Comparison of ENCODE assay signal across 16 cellular contexts in genomic region chr10:86661161-86662025, GRCh38. TPM values are rescaled to one million over a fixed set of nuclear protein-coding genes. Genes with fewer than 3 reads are reported as not detected.
DNase-seq lines count a peak whose midpoint lies in the region; ATAC-seq and TF ChIP-seq lines count a peak whose summit lies in the region.
"Had no signal": no experiment of that assay in that cellular context is flagged by ENCODE, and none has a peak within 500 bp of the region (broad histone marks: within the 10 kb centered on the region; RNA-seq: fewer than 3 reads in every experiment).

No MANE protein-coding gene starts in this region.

- no peak overlapping the region for H3K4me3 ChIP-seq in endodermal cell (ENCODE audit: low read length)
- no peak overlapping the region for H3K4me3 ChIP-seq in aorta (ENCODE audit: low read length in 2 of 2)
- H3K4me3 ChIP-seq: SK-N-MC had no signal

- ATAC-seq in left colon, result peak; percentile 24
- ATAC-seq in aorta (ENCODE audit: low FRiP score), result no peak
- ATAC-seq: activated T-cell treated with anti-CD3 and anti-CD28 coated beads, Interleukin-2, amount 50 U/mL, for 72 hours had no signal

- CTCF ChIA-PET in HEK293T (lab: Yijun Ruan, JAX), result interaction anchor here (0.8 kb wide), 1 partner anchor 11 kb away, joined by 4 read pairs; no protein-coding TSS in a partner anchor

- H3K27ac Mint-ChIP-seq in endodermal cell, result no peak overlapping the region
- H3K27ac Mint-ChIP-seq: activated T-cell treated with anti-CD3 and anti-CD28 coated beads, Interleukin-2, amount 50 U/mL, for 72 hours; progenitor cell of endocrine pancreas had no signal

- H3K36me3 ChIP-seq in endodermal cell (ENCODE audit: control insufficient read depth, insufficient read depth, low read length) (no peaks in the 10 kb centered on the region), aorta (ENCODE audit: control insufficient read depth in 1 of 2, insufficient read depth in 2 of 2, low read length in 1 of 2) (no peaks in the 10 kb centered on the region)

- H3K27ac ChIP-seq in endodermal cell (ENCODE audit: low read depth, low read length) (no peak overlapping the region), aorta (ENCODE audit: low read depth in 1 of 2, low read length in 2 of 2) (no peak overlapping the region)
- H3K27ac ChIP-seq: SK-N-MC had no signal

- intact Hi-C loops in left colon (cut with DNase I, micrococcal nuclease), result no loop called here
- intact Hi-C loops in aorta (cut with DNase I), result no loop called here

- H3K4me1 ChIP-seq in endodermal cell (ENCODE audit: control insufficient read depth, insufficient read depth, low read length) (peaks cover 4% of the 10 kb centered on the region), aorta (ENCODE audit: control insufficient read depth in 1 of 2, insufficient read depth in 2 of 2, low read length in 2 of 2) (peaks cover 0 to 3% of the 10 kb centered on the region in 2 donors)

- DNase-seq in NCI-H2196 (lab: John Stamatoyannopoulos, UW; ENCODE audit: unreplicated experiment) (peak; percentile 39), NCI-H2196 treated with DMSO at 0.1 percent for 48 hours (lab: John Stamatoyannopoulos, UW; ENCODE audit: unreplicated experiment) (no peak), endodermal cell (peak; percentile 45), left colon (peak in 1 of 2 donors; percentile 21), aorta (peak; percentile 51 to 77), HEK293T (ENCODE audit: extremely low spot score) (no peak), NCI-H1092 (lab: John Stamatoyannopoulos, UW) (no peak), NCI-H1105 treated with DMSO at 0.1 percent for 48 hours (lab: John Stamatoyannopoulos, UW) (no peak)
- DNase-seq: ACHN; activated T-cell treated with anti-CD3 and anti-CD28 coated beads, Interleukin-2, amount 50 U/mL, for 72 hours; foreskin melanocyte; NCI-H526 had no signal

- TF ChIP-seq CTCF in endodermal cell (conservative IDR thresholded peaks at IDR 0.05), result no peak

- peaks cover 6% of the 10 kb centered on the region for H3K4me1 Mint-ChIP-seq in endodermal cell

- H3K9me3 ChIP-seq in endodermal cell (ENCODE audit: control insufficient read depth, low read length), result no peaks in the 10 kb centered on the region
- H3K9me3 ChIP-seq in aorta (ENCODE audit: control insufficient read depth, low read length), result no peaks in the 10 kb centered on the region

- POLR2A ChIA-PET in HEK293T (lab: Yijun Ruan, JAX), result no interaction called here

- WGBS in endodermal cell (ENCODE audit: insufficient coverage in 1 of 2, insufficient read length in 1 of 2), 2 experiments, result 88 to 90% methylated on average over 10 to 17 of the region's 17 CpGs
- 71 to 76% methylated on average over 17 of the region's 17 CpGs for WGBS in aorta, 2 donors

- H3K27me3 Mint-ChIP-seq in endodermal cell (ENCODE audit: insufficient read depth), result no peaks in the 10 kb centered on the region

- no peaks in the 10 kb centered on the region for H3K9me3 Mint-ChIP-seq in endodermal cell
- H3K9me3 Mint-ChIP-seq: activated T-cell treated with anti-CD3 and anti-CD28 coated beads, Interleukin-2, amount 50 U/mL, for 72 hours had no signal

- H3K9ac ChIP-seq in endodermal cell (ENCODE audit: extremely low read depth, low read length, poor library complexity, severe bottlenecking), result no peak overlapping the region

- no peaks in the 10 kb centered on the region for H3K36me3 Mint-ChIP-seq in endodermal cell (ENCODE audit: low read depth)

- no peaks in the 10 kb centered on the region for H3K27me3 ChIP-seq in endodermal cell (ENCODE audit: control insufficient read depth, insufficient read depth, low read length, poor library complexity, severe bottlenecking)
- no peaks in the 10 kb centered on the region for H3K27me3 ChIP-seq in aorta (ENCODE audit: control insufficient read depth in 1 of 2, insufficient read depth in 2 of 2, low read length in 1 of 2)

- no peak overlapping the region for H3K4me3 Mint-ChIP-seq in endodermal cell
- H3K4me3 Mint-ChIP-seq: activated T-cell treated with anti-CD3 and anti-CD28 coated beads, Interleukin-2, amount 50 U/mL, for 72 hours had no signal

TF ChIP-seq in HEK293T, 16 proteins besides CTCF, POLR2A, EP300 and RAD21:
- TF ChIP-seq ELF4 (IDR thresholded peaks at IDR 0.05), result no peak
- TF ChIP-seq NFRKB (IDR thresholded peaks at IDR 0.05), result no peak
- no peak for TF ChIP-seq BHLHE40 (IDR thresholded peaks at IDR 0.05; ENCODE audit: borderline replicate concordance)
- TF ChIP-seq, protein P1, sequence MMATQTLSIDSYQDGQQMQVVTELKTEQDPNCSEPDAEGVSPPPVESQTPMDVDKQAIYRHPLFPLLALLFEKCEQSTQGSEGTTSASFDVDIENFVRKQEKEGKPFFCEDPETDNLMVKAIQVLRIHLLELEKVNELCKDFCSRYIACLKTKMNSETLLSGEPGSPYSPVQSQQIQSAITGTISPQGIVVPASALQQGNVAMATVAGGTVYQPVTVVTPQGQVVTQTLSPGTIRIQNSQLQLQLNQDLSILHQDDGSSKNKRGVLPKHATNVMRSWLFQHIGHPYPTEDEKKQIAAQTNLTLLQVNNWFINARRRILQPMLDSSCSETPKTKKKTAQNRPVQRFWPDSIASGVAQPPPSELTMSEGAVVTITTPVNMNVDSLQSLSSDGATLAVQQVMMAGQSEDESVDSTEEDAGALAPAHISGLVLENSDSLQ (IDR thresholded peaks at IDR 0.05), result no peak
- TF ChIP-seq SUZ12 (IDR thresholded peaks at IDR 0.05), result no peak
- TF ChIP-seq LEF1 (IDR thresholded peaks at IDR 0.05; ENCODE audit: borderline replicate concordance), result no peak
- no peak for TF ChIP-seq L3MBTL2 (conservative IDR thresholded peaks at IDR 0.05)
- no peak for TF ChIP-seq HDGF (IDR thresholded peaks at IDR 0.05; ENCODE audit: borderline replicate concordance)
- no peak for TF ChIP-seq TARDBP (IDR thresholded peaks at IDR 0.05)
- TF ChIP-seq SP1 (IDR thresholded peaks at IDR 0.05), result no peak
- TF ChIP-seq ZNF384 (IDR thresholded peaks at IDR 0.05), result no peak
- no peak for TF ChIP-seq FOXK2 (IDR thresholded peaks at IDR 0.05)
- TF ChIP-seq FOXA1 (IDR thresholded peaks at IDR 0.05), result no peak
- TF ChIP-seq ARNT (IDR thresholded peaks at IDR 0.05), result no peak
- TF ChIP-seq FOXM1 (IDR thresholded peaks at IDR 0.05; ENCODE audit: borderline replicate concordance), result no peak
- TF ChIP-seq CTBP1 (IDR thresholded peaks at IDR 0.05; ENCODE audit: borderline replicate concordance), result no peak

RNA-seq across cellular contexts. Expression of gene LDB3, which starts 6.9 kb away (rescaled TPM):
- total RNA-seq in endodermal cell, result under 1 TPM; 0.11 to 0.35 TPM
- 1.00 TPM for polyA plus RNA-seq in endodermal cell (2013, experiment 1 of 2)
- 1.3 TPM for polyA plus RNA-seq in endodermal cell (2013, experiment 2 of 2)
- 1 to 10 TPM in 1 of 2 donors, under 1 TPM in 1; 0.31 to 4.3 TPM for total RNA-seq in left colon
- 100 to 1,000 TPM in 1 of 2 donors, 10 to 100 TPM in 1; 67.9 to 132 TPM for total RNA-seq in aorta
- 10 to 100 TPM; 11.0 to 32.6 TPM for polyA plus RNA-seq in aorta
- total RNA-seq: Daoy had no signal

RNA-seq across cellular contexts. Expression of gene OPN4, which starts 7.0 kb away (rescaled TPM):
- total RNA-seq in endodermal cell (not detected), left colon (under 1 TPM; 0.15 to 0.20 TPM), aorta (under 1 TPM in 1 of 2 donors, not detected in 1; 0.36 TPM)
- polyA plus RNA-seq in endodermal cell (2013, experiment 1 of 2), result not detected
- polyA plus RNA-seq in endodermal cell (2013, experiment 2 of 2), result not detected
- not detected for polyA plus RNA-seq in aorta
- total RNA-seq: activated T-cell treated with anti-CD3 and anti-CD28 coated beads, Interleukin-2, amount 50 U/mL, for 72 hours; Daoy; progenitor cell of endocrine pancreas; temporal lobe had no signal

Comparison
In these comparisons a context has a peak if more than half of its experiments do, and no peak if none do; other contexts are left out.
1. DNase-seq: peak in NCI-H2196 (single experiment), endodermal cell (single experiment) and aorta (2 of 2); none in NCI-H2196 treated with DMSO at 0.1 percent for 48 hours (single experiment), HEK293T (single experiment), NCI-H1092 (single experiment) and NCI-H1105 treated with DMSO at 0.1 percent for 48 hours (single experiment).
2. RNA of gene LDB3, which starts 6.9 kb away (total RNA-seq): 67.9 to 132 TPM in aorta; 0.31 to 4.3 TPM in left colon and 0.11 to 0.35 TPM in endodermal cell; every median in the first group is over 10 times any median in the second.